8 cellular contexts compared by ENCODE assay signal in genomic region chr10:97196213-97197029, GRCh38. TPM values are rescaled to one million over a fixed set of nuclear protein-coding genes. Genes with fewer than 3 reads are reported as not detected.
DNase-seq lines count a peak whose midpoint lies in the region; ATAC-seq lines count a peak whose summit lies in the region.

No MANE protein-coding gene starts in this region.

- ATAC-seq in GM19395 (IDR thresholded peaks at IDR 0.05; ENCODE audit: unreplicated experiment), result peak; percentile 82
- ATAC-seq in T-cell (replicated peaks in 1 of 4), result peak; percentile 85 to 90 (median 88)
- ATAC-seq in activated naive CD8-positive, alpha-beta T cell treated with anti-CD3 and anti-CD28 coated beads, Interleukin-2, amount 50 U/mL, for 24 hours, result peak; percentile 94
- ATAC-seq in left ventricle myocardium superior, result peak; percentile 86
- ATAC-seq in aorta (ENCODE audit: low FRiP score), result peak; percentile 72

- WGBS in aorta, 2 donors, result 4% methylated on average over 55 to 56 of the region's 56 CpGs

- intact Hi-C loops in left ventricle myocardium superior (cut with micrococcal nuclease), result no loop called here
- intact Hi-C loops in aorta (cut with DNase I), result no loop called here

- H3K9me3 ChIP-seq in aorta (ENCODE audit: control insufficient read depth, low read length), result no peaks in the 10 kb centered on the region

- H3K27ac ChIP-seq in aorta (ENCODE audit: low read depth in 1 of 2, low read length in 2 of 2), result no peak overlapping the region

- CTCF ChIA-PET in T-cell (lab: Charles Lee), result interaction anchor here (0.6 to 4.1 kb wide), 14 partner anchors 10 to 578 kb away, joined by 3 to 45 read pairs (median 4); no protein-coding TSS in a partner anchor

- no peak overlapping the region for H3K27ac Mint-ChIP-seq in T-cell
- H3K27ac Mint-ChIP-seq in activated naive CD8-positive, alpha-beta T cell treated with anti-CD3 and anti-CD28 coated beads, Interleukin-2, amount 50 U/mL, for 24 hours, result no peak overlapping the region

- H3K4me3 ChIP-seq in aorta (ENCODE audit: low read length in 2 of 2), result no peak overlapping the region

- peaks cover 7 to 11% (median 11%) of the 10 kb centered on the region in 3 donors for H3K4me1 Mint-ChIP-seq in T-cell
- H3K4me1 Mint-ChIP-seq in activated naive CD8-positive, alpha-beta T cell treated with anti-CD3 and anti-CD28 coated beads, Interleukin-2, amount 50 U/mL, for 24 hours, result peaks cover 11% of the 10 kb centered on the region

- H3K4me1 ChIP-seq in aorta (ENCODE audit: control insufficient read depth in 1 of 2, insufficient read depth in 2 of 2, low read length in 2 of 2), result no peaks in the 10 kb centered on the region

- peaks cover 0 to 2% of the 10 kb centered on the region in 2 donors for H3K27me3 ChIP-seq in aorta (ENCODE audit: control insufficient read depth in 1 of 2, insufficient read depth in 2 of 2, low read length in 1 of 2)

- no peaks in the 10 kb centered on the region for H3K36me3 Mint-ChIP-seq in T-cell
- no peaks in the 10 kb centered on the region for H3K36me3 Mint-ChIP-seq in activated naive CD8-positive, alpha-beta T cell treated with anti-CD3 and anti-CD28 coated beads, Interleukin-2, amount 50 U/mL, for 24 hours (ENCODE audit: low read depth)

- H3K4me3 Mint-ChIP-seq in T-cell, result peak overlapping the region; percentile 74 to 82 (median 78)
- peak overlapping the region; percentile 71 for H3K4me3 Mint-ChIP-seq in activated naive CD8-positive, alpha-beta T cell treated with anti-CD3 and anti-CD28 coated beads, Interleukin-2, amount 50 U/mL, for 24 hours

- POLR2A ChIA-PET in T-cell (lab: Charles Lee), result interaction anchor here (0.6 kb wide), 2 partner anchors 114 to 342 kb away, joined by 3 to 4 read pairs; no protein-coding TSS in a partner anchor

- no peaks in the 10 kb centered on the region for H3K9me3 Mint-ChIP-seq in T-cell
- H3K9me3 Mint-ChIP-seq in activated naive CD8-positive, alpha-beta T cell treated with anti-CD3 and anti-CD28 coated beads, Interleukin-2, amount 50 U/mL, for 24 hours, result no peaks in the 10 kb centered on the region

- DNase-seq in Ammon's horn (ENCODE audit: low spot score) (peak; percentile 62), M059J (ENCODE audit: low read depth) (peak; percentile 41), T-cell (peak; percentile 35 to 75 (median 52)), left ventricle myocardium superior (peak; percentile 67), retina (peak; percentile 87), aorta (peak in 1 of 2 donors; percentile 82)
- DNase-seq in activated naive CD8-positive, alpha-beta T cell treated with anti-CD3 and anti-CD28 coated beads, Interleukin-2, amount 50 U/mL, for 24 hours, result peak; percentile 66

- H3K27me3 Mint-ChIP-seq in T-cell, result peaks cover 14 to 35% of the 10 kb centered on the region in 2 donors
- peaks cover 38% of the 10 kb centered on the region for H3K27me3 Mint-ChIP-seq in activated naive CD8-positive, alpha-beta T cell treated with anti-CD3 and anti-CD28 coated beads, Interleukin-2, amount 50 U/mL, for 24 hours

- H3K36me3 ChIP-seq in aorta (ENCODE audit: control insufficient read depth in 1 of 2, insufficient read depth in 2 of 2, low read length in 1 of 2), result no peaks in the 10 kb centered on the region

RNA-seq across cellular contexts. Expression of gene SLIT1, which starts 10.7 kb away (rescaled TPM):
- not detected in 2 replicates for total RNA-seq in M059J (2014; rRNA removed; shearing (Covaris generic))
- total RNA-seq in T-cell, result under 1 TPM; 0.29 to 0.56 (median 0.49) TPM
- 0.17 TPM for total RNA-seq in left ventricle myocardium superior
- total RNA-seq in aorta, result under 1 TPM; 0.19 to 0.42 TPM
- under 1 TPM; 0.13 to 0.25 TPM for polyA plus RNA-seq in aorta
